ENCODE assay signal across 21 cellular contexts in genomic region chr12:1132309-1132708, GRCh38.
DNase-seq lines count a peak whose midpoint lies in the region; ATAC-seq, FAIRE-seq and TF ChIP-seq lines count a peak whose summit lies in the region.
"Had no signal": no experiment of that assay in that cellular context is flagged by ENCODE, and none has a peak within 500 bp of the region (broad histone marks: within the 10 kb centered on the region; RNA-seq: fewer than 3 reads in every experiment).

No MANE protein-coding gene starts in this region.

- H3K27ac ChIP-seq in CD4-positive, alpha-beta T cell (ENCODE audit: low read depth, low read length): no peak overlapping the region
- no peak overlapping the region for H3K27ac ChIP-seq in K562 (ENCODE audit: extremely low read depth, low read depth, low read length)
- no peak overlapping the region for H3K27ac ChIP-seq in osteoblast (ENCODE audit: low read depth, low read length)

- no peak overlapping the region for H3K4me3 Mint-ChIP-seq in CD4-positive, alpha-beta T cell
- no peak overlapping the region for H3K4me3 Mint-ChIP-seq in MCF 10A (ENCODE audit: unreplicated experiment)
- H3K4me3 Mint-ChIP-seq: CD4-positive, CD25-positive, alpha-beta regulatory T cell; HFFc6; IgD-negative memory B cell had no signal

- ATAC-seq in CD4-positive, alpha-beta T cell (ENCODE audit: poor library complexity): no peak
- no peak for ATAC-seq in K562
- ATAC-seq: HCT116 had no signal

- TF ChIP-seq EP300 in K562 (IDR thresholded peaks at IDR 0.05; ENCODE audit: low read length): no peak

- peak overlapping the region; percentile 34 for H3K27ac Mint-ChIP-seq in CD4-positive, alpha-beta T cell
- H3K27ac Mint-ChIP-seq in MCF 10A (ENCODE audit: low read depth, unreplicated experiment): no peak overlapping the region
- H3K27ac Mint-ChIP-seq: HFFc6 had no signal

- H4K20me1 ChIP-seq in K562 (replicated peaks; ENCODE audit: control insufficient read depth, insufficient read depth, low read length): no peaks in the 10 kb centered on the region
- peaks cover 2% of the 10 kb centered on the region for H4K20me1 ChIP-seq in osteoblast (ENCODE audit: insufficient read depth, low read length)

- no peak overlapping the region for H3K9ac ChIP-seq in K562 (ENCODE audit: insufficient read depth in 1 of 2, low read depth in 2 of 2, low read length in 2 of 2)

- no peak for TF ChIP-seq RAD21 in K562 (CRISPR knock-in tag; conservative IDR thresholded peaks at IDR 0.05 in 1 of 2, IDR thresholded peaks at IDR 0.05 in 1 of 2)

- H3K79me2 ChIP-seq in K562 (ENCODE audit: control insufficient read depth, insufficient read depth, low read length): no peaks in the 10 kb centered on the region
- H3K79me2 ChIP-seq in osteoblast (ENCODE audit: insufficient read depth, low read length): peaks cover 6% of the 10 kb centered on the region

- H3K4me1 ChIP-seq in K562 (replicated peaks in 1 of 2; ENCODE audit: control insufficient read depth in 2 of 2, insufficient read depth in 2 of 2, low read length in 2 of 2) (peaks cover 0 to 9% of the 10 kb centered on the region in 2 experiments; a peak in 2 of 5 replicates), osteoblast (ENCODE audit: insufficient read depth, low read length) (no peaks in the 10 kb centered on the region)
- H3K4me1 ChIP-seq: BE2C had no signal

- POLR2A ChIA-PET in CD4-positive, alpha-beta T cell (lab: Charles Lee): no interaction called here
- POLR2A ChIA-PET in K562 (lab: Yijun Ruan, JAX) (no interaction called here), MCF 10A (lab: Yijun Ruan, JAX) (no interaction called here)

- no peaks in the 10 kb centered on the region for H3K27me3 ChIP-seq in CD4-positive, alpha-beta T cell (ENCODE audit: control insufficient read depth, insufficient read depth, low read length)
- H3K27me3 ChIP-seq in K562 (ENCODE audit: control insufficient read depth in 2 of 2, insufficient read depth in 2 of 2, low read length in 2 of 2): no peaks in the 10 kb centered on the region
- no peaks in the 10 kb centered on the region for H3K27me3 ChIP-seq in osteoblast (ENCODE audit: insufficient read depth, low read length)
- H3K27me3 ChIP-seq: BE2C had no signal

- no peak overlapping the region for H3K4me3 ChIP-seq in K562
- no peak overlapping the region for H3K4me3 ChIP-seq in osteoblast (ENCODE audit: insufficient read depth, low read length)
- H3K4me3 ChIP-seq: GM12878 had no signal

- CTCF ChIA-PET in CD4-positive, alpha-beta T cell (lab: Charles Lee): no interaction called here
- CTCF ChIA-PET in K562 (lab: Yijun Ruan, JAX; ENCODE audit: low intra/inter-chr PET ratio) (no interaction called here), MCF 10A (lab: Yijun Ruan, JAX) (interaction anchor here (0.6 to 0.7 kb wide), 4 partner anchors 48 to 1656 kb away, joined by 3 to 5 read pairs (median 3); no protein-coding TSS in a partner anchor)

- no peaks in the 10 kb centered on the region for H3K27me3 Mint-ChIP-seq in CD4-positive, alpha-beta T cell
- H3K27me3 Mint-ChIP-seq in MCF 10A (ENCODE audit: insufficient read depth, unreplicated experiment): no peaks in the 10 kb centered on the region
- H3K27me3 Mint-ChIP-seq: CD4-positive, CD25-positive, alpha-beta regulatory T cell; IgD-negative memory B cell had no signal

- H3K9me3 Mint-ChIP-seq in CD4-positive, alpha-beta T cell: no peaks in the 10 kb centered on the region
- H3K9me3 Mint-ChIP-seq in MCF 10A (ENCODE audit: unreplicated experiment): no peaks in the 10 kb centered on the region
- H3K9me3 Mint-ChIP-seq: CD4-positive, CD25-positive, alpha-beta regulatory T cell; HFFc6 had no signal

- 68% methylated on average over 6 of the region's 6 CpGs for WGBS in K562 (ENCODE audit: insufficient coverage, low coverage, missing lambda C conversion rate)

- BruUV-seq in K562 (replicated peaks; lab: Mats Ljungman, UMichigan): no TSS peak
- BruUV-seq in MCF 10A (replicated peaks; lab: Mats Ljungman, UMichigan): no TSS peak

- H3K36me3 Mint-ChIP-seq in CD4-positive, alpha-beta T cell (ENCODE audit: low read depth): peaks cover 10% of the 10 kb centered on the region
- peaks cover 23% of the 10 kb centered on the region for H3K36me3 Mint-ChIP-seq in MCF 10A (ENCODE audit: insufficient read depth, unreplicated experiment)

- peaks cover 49% of the 10 kb centered on the region for H3K4me1 Mint-ChIP-seq in CD4-positive, alpha-beta T cell (ENCODE audit: low read depth)
- H3K4me1 Mint-ChIP-seq in MCF 10A (ENCODE audit: insufficient read depth, unreplicated experiment): peaks cover 9% of the 10 kb centered on the region

- no peak for FAIRE-seq in K562 (lab: Jason Lieb, UNC)
- FAIRE-seq in D721Med (lab: Jason Lieb, UNC): no peak
- FAIRE-seq in frontal cortex (lab: Jason Lieb, UNC): no peak
- FAIRE-seq: GM12878, HTR-8/SVneo had no signal

- intact Hi-C loops in CD4-positive, alpha-beta T cell (cut with DNase I, micrococcal nuclease): no loop called here
- intact Hi-C loops in K562 (cut with micrococcal nuclease) (no loop called here), MCF 10A (cut with micrococcal nuclease) (no loop called here)

- H3K9me3 ChIP-seq in CD4-positive, alpha-beta T cell (ENCODE audit: control insufficient read depth, low read length): no peaks in the 10 kb centered on the region
- H3K9me3 ChIP-seq in K562 (replicated peaks; ENCODE audit: control insufficient read depth, insufficient read depth, low read depth, low read length) (no peaks in the 10 kb centered on the region), osteoblast (ENCODE audit: low read depth, low read length) (no peaks in the 10 kb centered on the region)
- H3K9me3 ChIP-seq: BE2C, Caco-2 had no signal

- in situ Hi-C loops in K562 (cut with MboI): no loop called here

- H3K36me3 ChIP-seq in K562 (ENCODE audit: control insufficient read depth, insufficient read depth, low read length) (no peaks in the 10 kb centered on the region), osteoblast (ENCODE audit: insufficient read depth, low read length) (no peaks in the 10 kb centered on the region)
- H3K36me3 ChIP-seq: BE2C had no signal

- TF ChIP-seq CTCF in CD4-positive, alpha-beta T cell (IDR thresholded peaks at IDR 0.05): no peak
- TF ChIP-seq CTCF in K562 (IDR thresholded peaks at IDR 0.05 in 2 of 3, conservative IDR thresholded peaks at IDR 0.05 in 1 of 3; ENCODE audit: insufficient read depth in 2 of 3, low read depth in 1 of 3, low read length in 3 of 3) (no peak), osteoblast (IDR thresholded peaks at IDR 0.05; ENCODE audit: extremely low read depth, low read depth, low read length) (no peak), MCF 10A (IDR thresholded peaks at IDR 0.05; ENCODE audit: unreplicated experiment) (no peak), D721Med (IDR thresholded peaks at IDR 0.05; ENCODE audit: insufficient read depth, missing control alignments) (no peak)

- no peaks in the 10 kb centered on the region for H3K9me1 ChIP-seq in K562 (ENCODE audit: control insufficient read depth, insufficient read depth, low read length)

- DNase-seq in CD4-positive, alpha-beta T cell: no peak
- no peak for DNase-seq in K562 (ENCODE audit: extremely low read depth in 1 of 4, low spot score in 3 of 4)
- peak; percentile 25 for DNase-seq in osteoblast (ENCODE audit: insufficient read length, low spot score, missing footprints)
- DNase-seq in retina: peak; percentile 10
- DNase-seq in MCF 10A (ENCODE audit: unreplicated experiment): no peak
- no peak for DNase-seq in D721Med (ENCODE audit: insufficient read length, low spot score)
- no peak for DNase-seq in frontal cortex (ENCODE audit: low spot score in 2 of 2)
- DNase-seq: ACHN; BE2C; Caco-2; CD4-positive, CD25-positive, alpha-beta regulatory T cell; DMS153; DMS79; GF-D8; GOT3; H7; HFFc6 had no signal

- TF ChIP-seq POLR2A in K562 (conservative IDR thresholded peaks at IDR 0.05): no peak

- no peak overlapping the region for H3K4me2 ChIP-seq in K562 (ENCODE audit: insufficient read depth, low read length)
- no peak overlapping the region for H3K4me2 ChIP-seq in osteoblast (ENCODE audit: insufficient read depth, low read length)

- H2AFZ ChIP-seq in K562 (ENCODE audit: low read depth, low read length) (no peak overlapping the region), osteoblast (ENCODE audit: low read length) (no peak overlapping the region)

TF ChIP-seq in K562, 482 proteins besides CTCF, POLR2A, EP300 and RAD21:
- TF ChIP-seq ZNF316 (IDR thresholded peaks at IDR 0.05): 0 out of 2 replicates have a peak, but pooled peaks have one; percentile 3
- no peak for TF ChIP-seq MITF (IDR thresholded peaks at IDR 0.05)
- no peak for TF ChIP-seq ZNF140 (CRISPR knock-in tag; IDR thresholded peaks at IDR 0.05)
- TF ChIP-seq ZNF785 (CRISPR knock-in tag; IDR thresholded peaks at IDR 0.05): no peak
TF ChIP-seq in K562: peak in this region for 1.

Comparison
In these comparisons a context has a peak if more than half of its experiments do, and no peak if none do; other contexts are left out.
1. DNase-seq: peak in osteoblast (single experiment) and retina (single experiment); none in CD4-positive, alpha-beta T cell (0 of 10), K562 (0 of 4), MCF 10A (single experiment), D721Med (single experiment) and frontal cortex (0 of 2).